8 cellular contexts compared by ENCODE assay signal in the genomic region with DNA sequence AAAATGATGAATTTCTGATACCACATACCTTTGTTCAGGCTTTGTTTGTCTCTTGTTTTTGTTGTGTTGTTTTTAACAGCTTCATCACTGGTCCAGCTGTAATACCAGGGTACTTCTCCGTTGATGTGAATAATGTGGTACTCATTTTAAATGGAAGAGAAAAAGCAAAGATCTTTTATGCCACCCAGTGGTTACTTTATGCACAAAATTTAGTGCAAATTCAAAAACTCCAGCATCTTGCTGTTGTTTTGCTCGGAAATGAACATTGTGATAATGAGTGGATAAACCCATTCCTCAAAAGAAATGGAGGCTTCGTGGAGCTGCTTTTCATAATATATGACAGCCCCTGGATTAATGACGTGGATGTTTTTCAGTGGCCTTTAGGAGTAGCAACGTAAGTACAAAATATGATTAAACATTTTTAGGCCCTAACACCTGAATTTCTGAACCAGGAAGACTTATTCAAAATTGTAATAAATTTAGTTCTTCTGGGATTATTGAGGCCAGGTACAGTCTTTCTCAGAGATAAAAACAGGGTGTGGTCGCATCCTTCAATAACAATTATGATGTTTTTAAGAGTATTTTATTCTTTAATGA. TPM values are rescaled to one million over a fixed set of nuclear protein-coding genes. Genes with fewer than 3 reads are reported as not detected.
DNase-seq lines count a peak whose midpoint lies in the region; ATAC-seq and TF ChIP-seq lines count a peak whose summit lies in the region.

No MANE protein-coding gene starts in this region.

- H3K9me3 Mint-ChIP-seq in stimulated activated naive CD8-positive, alpha-beta T cell treated with anti-CD3 and anti-CD28 coated beads, Interleukin-15, amount 100 ng/mL, for 72 hours, result no peaks in the 10 kb centered on the region
- no peaks in the 10 kb centered on the region for H3K9me3 Mint-ChIP-seq in stimulated activated memory B cell treated with anti-CD40 and anti-IgM and Interleukin-4, amounts not matched to agents 10 μg/mL and 1 μg/mL and 100 μg/mL, for 72 hours

- no peaks in the 10 kb centered on the region for H4K20me1 ChIP-seq in OCI-LY1 (ENCODE audit: insufficient read depth, low read length)

- H3K4me1 ChIP-seq in OCI-LY1 (ENCODE audit: insufficient read depth, low read length, severe bottlenecking) (no peaks in the 10 kb centered on the region), psoas muscle (no peaks in the 10 kb centered on the region)

- H3F3A ChIP-seq in OCI-LY1 (ENCODE audit: insufficient read depth, low read length), result no peaks in the 10 kb centered on the region

- H3K9ac ChIP-seq in OCI-LY1 (ENCODE audit: low read length), result no peak overlapping the region

- ATAC-seq in psoas muscle (no peak), GM21367 (IDR thresholded peaks at IDR 0.05; ENCODE audit: unreplicated experiment) (no peak)
- ATAC-seq in stimulated activated naive CD8-positive, alpha-beta T cell treated with anti-CD3 and anti-CD28 coated beads, Interleukin-15, amount 100 ng/mL, for 72 hours, result no peak
- ATAC-seq in stimulated activated memory B cell treated with anti-CD40 and anti-IgM and Interleukin-4, amounts not matched to agents 10 μg/mL and 1 μg/mL and 100 μg/mL, for 72 hours, result no peak

- H3K27ac ChIP-seq in OCI-LY1 (ENCODE audit: low read depth, low read length, poor library complexity, severe bottlenecking) (no peak overlapping the region), psoas muscle (no peak overlapping the region)

- TF ChIP-seq POLR2A in erythroblast (IDR thresholded peaks at IDR 0.05; ENCODE audit: low read length), result no peak

- WGBS in psoas muscle, 3 donors, result 69 to 74% (median 70%) methylated on average over 6 of the region's 6 CpGs

- no peak overlapping the region for H3K4me3 Mint-ChIP-seq in stimulated activated naive CD8-positive, alpha-beta T cell treated with anti-CD3 and anti-CD28 coated beads, Interleukin-15, amount 100 ng/mL, for 72 hours
- no peak overlapping the region for H3K4me3 Mint-ChIP-seq in stimulated activated memory B cell treated with anti-CD40 and anti-IgM and Interleukin-4, amounts not matched to agents 10 μg/mL and 1 μg/mL and 100 μg/mL, for 72 hours

- intact Hi-C loops in psoas muscle (cut with DNase I), result loop anchor here (10.0 kb wide), 2 partner anchors 137 to 697 kb away; partner anchors contain the start of gene DPY19L2 (in 1 of the 2)

- H3K36me3 Mint-ChIP-seq in stimulated activated memory B cell treated with anti-CD40 and anti-IgM and Interleukin-4, amounts not matched to agents 10 μg/mL and 1 μg/mL and 100 μg/mL, for 72 hours, result peaks cover 6% of the 10 kb centered on the region

- no peaks in the 10 kb centered on the region for H3K4me1 Mint-ChIP-seq in stimulated activated naive CD8-positive, alpha-beta T cell treated with anti-CD3 and anti-CD28 coated beads, Interleukin-15, amount 100 ng/mL, for 72 hours
- H3K4me1 Mint-ChIP-seq in stimulated activated memory B cell treated with anti-CD40 and anti-IgM and Interleukin-4, amounts not matched to agents 10 μg/mL and 1 μg/mL and 100 μg/mL, for 72 hours, result peaks cover 5% of the 10 kb centered on the region

- H3K27me3 Mint-ChIP-seq in stimulated activated naive CD8-positive, alpha-beta T cell treated with anti-CD3 and anti-CD28 coated beads, Interleukin-15, amount 100 ng/mL, for 72 hours, result no peaks in the 10 kb centered on the region
- H3K27me3 Mint-ChIP-seq in stimulated activated memory B cell treated with anti-CD40 and anti-IgM and Interleukin-4, amounts not matched to agents 10 μg/mL and 1 μg/mL and 100 μg/mL, for 72 hours, result no peaks in the 10 kb centered on the region

- H3K4me3 ChIP-seq in OCI-LY1 (ENCODE audit: low read depth, low read length, poor library complexity, severe bottlenecking) (no peak overlapping the region), psoas muscle (no peak overlapping the region)

- H3K36me3 ChIP-seq in OCI-LY1 (ENCODE audit: insufficient read depth, low read length) (peaks cover 9% of the 10 kb centered on the region), psoas muscle (ENCODE audit: insufficient read depth in 1 of 2, low read depth in 1 of 2) (peaks cover 0 to 16% of the 10 kb centered on the region in 2 donors)

- no peaks in the 10 kb centered on the region for H3K79me2 ChIP-seq in OCI-LY1 (ENCODE audit: insufficient read depth, low read length)

- H3K27me3 ChIP-seq in OCI-LY1 (ENCODE audit: insufficient read depth, low read length) (no peaks in the 10 kb centered on the region), psoas muscle (ENCODE audit: insufficient read depth in 3 of 3, low read length in 2 of 3) (no peaks in the 10 kb centered on the region)

- no peak overlapping the region for H3K27ac Mint-ChIP-seq in stimulated activated naive CD8-positive, alpha-beta T cell treated with anti-CD3 and anti-CD28 coated beads, Interleukin-15, amount 100 ng/mL, for 72 hours
- no peak overlapping the region for H3K27ac Mint-ChIP-seq in stimulated activated memory B cell treated with anti-CD40 and anti-IgM and Interleukin-4, amounts not matched to agents 10 μg/mL and 1 μg/mL and 100 μg/mL, for 72 hours

- no peaks in the 10 kb centered on the region for H3K9me3 ChIP-seq in OCI-LY1 (ENCODE audit: low read length)
- no peaks in the 10 kb centered on the region for H3K9me3 ChIP-seq in psoas muscle

- H3K4me2 ChIP-seq in OCI-LY1 (ENCODE audit: low read length), result no peak overlapping the region

- TF ChIP-seq CTCF in OCI-LY1 (IDR thresholded peaks at IDR 0.05; ENCODE audit: low read length) (peak; percentile 66), psoas muscle (IDR thresholded peaks at IDR 0.05) (peak; percentile 53)

- H3K9me2 ChIP-seq in OCI-LY1 (ENCODE audit: low read depth, low read length), result no peaks in the 10 kb centered on the region

- H2AFZ ChIP-seq in OCI-LY1 (ENCODE audit: low read length), result no peak overlapping the region

- DNase-seq in DMS79 (lab: John Stamatoyannopoulos, UW) (peak; percentile 10), HT-29 (ENCODE audit: low spot score) (peak; percentile 47), erythroblast (lab: John Stamatoyannopoulos, UW) (peak; percentile 33 to 48), psoas muscle (no peak)
- no peak for DNase-seq in stimulated activated naive CD8-positive, alpha-beta T cell treated with anti-CD3 and anti-CD28 coated beads, Interleukin-15, amount 100 ng/mL, for 72 hours

RNA-seq across cellular contexts. Expression of gene RXYLT1, which starts 22.4 kb away (rescaled TPM):
- total RNA-seq in HT-29 (2014; rRNA removed; shearing (Covaris generic)), result 5.8 and 7.8 TPM in 2 replicates
- 10 to 100 TPM; 10.3 to 16.8 (median 12.7) TPM for total RNA-seq in psoas muscle
- polyA plus RNA-seq in psoas muscle, result 10 to 100 TPM; 12.0 to 23.5 (median 15.4) TPM

RNA-seq across cellular contexts. Expression of gene SRGAP1, which starts 42.4 kb away (rescaled TPM):
- 1.0 and 1.6 TPM in 2 replicates for total RNA-seq in HT-29 (2014; rRNA removed; shearing (Covaris generic))
- total RNA-seq in psoas muscle, result 1 to 10 TPM; 1.2 to 2.7 (median 2.1) TPM
- 1 to 10 TPM in 1 of 3 donors, under 1 TPM in 2; 0.23 to 5.1 (median 0.48) TPM for polyA plus RNA-seq in psoas muscle

Comparison
In these comparisons a context has a peak if more than half of its experiments do, and no peak if none do; other contexts are left out.
1. DNase-seq: peak in DMS79 (single experiment), HT-29 (single experiment) and erythroblast (2 of 2); none in psoas muscle (0 of 2) and stimulated activated naive CD8-positive, alpha-beta T cell treated with anti-CD3 and anti-CD28 coated beads, Interleukin-15, amount 100 ng/mL, for 72 hours (0 of 2).